In genomic region chr18:31983020-31983419, GRCh38 we compare ENCODE assay signal across 25 cellular contexts. TPM values are rescaled to one million over a fixed set of nuclear protein-coding genes. Genes with fewer than 3 reads are reported as not detected.
DNase-seq lines count a peak whose midpoint lies in the region; ATAC-seq and TF ChIP-seq lines count a peak whose summit lies in the region.
"Had no signal": no experiment of that assay in that cellular context is flagged by ENCODE, and none has a peak within 500 bp of the region (broad histone marks: within the 10 kb centered on the region; RNA-seq: fewer than 3 reads in every experiment).

No MANE protein-coding gene starts in this region.

- H3K36me3 ChIP-seq in left ventricle myocardium inferior, result no peaks in the 10 kb centered on the region
- H3K36me3 ChIP-seq in mucosa of descending colon (ENCODE audit: low read depth), result no peaks in the 10 kb centered on the region
- H3K36me3 ChIP-seq in upper lobe of right lung, result no peaks in the 10 kb centered on the region
- H3K36me3 ChIP-seq: uterus had no signal

- DNase-seq in Right ventricle myocardium inferior (ENCODE audit: missing footprints) (no peak), cardiac septum (ENCODE audit: low spot score) (no peak), left ventricle myocardium inferior (peak; percentile 21), mucosa of descending colon (peak in 1 of 3 donors; percentile 40), upper lobe of right lung (no peak), head of caudate nucleus (no peak)
- DNase-seq in activated T-cell treated with anti-CD3 and anti-CD28 coated beads, Interleukin-2, amount 50 U/mL, for 24 hours, result no peak
- DNase-seq: 8988T; activated CD4-positive, alpha-beta memory T cell treated with anti-CD3 and anti-CD28 coated beads, Interleukin-2, amount 10 ng/mL, durations not matched to agents 7 days and 5 days; activated CD8-positive, alpha-beta memory T cell treated with anti-CD3 and anti-CD28 coated beads, Interleukin-2, amount 50 U/mL, for 4 hours; activated naive CD4-positive, alpha-beta T cell treated with anti-CD3 and anti-CD28 coated beads for 36 hours; body of pancreas; foreskin melanocyte; midbrain; NCI-H1092; NCI-H187 treated with DMSO at 0.1 percent for 48 hours; NCI-H2171; SK-N-SH; stimulated activated naive CD4-positive, alpha-beta T cell had no signal

- H3K4me1 ChIP-seq in left ventricle myocardium inferior (peaks cover 33% of the 10 kb centered on the region), mucosa of descending colon (ENCODE audit: low read depth) (no peaks in the 10 kb centered on the region), upper lobe of right lung (no peaks in the 10 kb centered on the region)
- H3K4me1 ChIP-seq: body of pancreas, uterus had no signal

- H3K36me3 Mint-ChIP-seq in activated T-cell treated with anti-CD3 and anti-CD28 coated beads, Interleukin-2, amount 50 U/mL, for 24 hours (ENCODE audit: low read depth), result no peaks in the 10 kb centered on the region

- ATAC-seq in Right ventricle myocardium inferior (peak; percentile 57), mucosa of descending colon (peak; percentile 91), upper lobe of right lung (peak; percentile 20), GM19463 (IDR thresholded peaks at IDR 0.05; ENCODE audit: unreplicated experiment) (no peak)
- ATAC-seq: activated CD4-positive, CD25-positive, alpha-beta regulatory T cell treated with anti-CD3 and anti-CD28 coated beads, Interleukin-2, amount 50 U/mL, for 24 hours; body of pancreas had no signal

- intact Hi-C loops in Right ventricle myocardium inferior (cut with DNase I), result no loop called here
- intact Hi-C loops in cardiac septum (cut with DNase I), result loop anchor here (10.0 kb wide), 1 partner anchor 102 kb away; no protein-coding TSS in a partner anchor
- intact Hi-C loops in left ventricle myocardium inferior (cut with micrococcal nuclease), result no loop called here
- intact Hi-C loops in mucosa of descending colon (cut with DNase I, micrococcal nuclease), result no loop called here
- intact Hi-C loops in upper lobe of right lung (cut with DNase I), result no loop called here
- intact Hi-C loops in head of caudate nucleus (cut with DNase I), result no loop called here

- no peak for TF ChIP-seq CTCF in left ventricle myocardium inferior (IDR thresholded peaks at IDR 0.05; ENCODE audit: borderline replicate concordance)
- TF ChIP-seq CTCF in mucosa of descending colon (IDR thresholded peaks at IDR 0.05), result no peak
- no peak for TF ChIP-seq CTCF in upper lobe of right lung (IDR thresholded peaks at IDR 0.05)

- H3K4me1 Mint-ChIP-seq in activated T-cell treated with anti-CD3 and anti-CD28 coated beads, Interleukin-2, amount 50 U/mL, for 24 hours (ENCODE audit: low read depth), result peaks cover 19% of the 10 kb centered on the region
- H3K4me1 Mint-ChIP-seq: nephron had no signal

- H3K27ac ChIP-seq in left ventricle myocardium inferior (replicated peaks), result peak overlapping the region; percentile 75
- H3K27ac ChIP-seq in upper lobe of right lung, result no peak overlapping the region
- H3K27ac ChIP-seq: body of pancreas, C4-2B had no signal

- H3K27ac Mint-ChIP-seq in activated T-cell treated with anti-CD3 and anti-CD28 coated beads, Interleukin-2, amount 50 U/mL, for 24 hours, result no peak overlapping the region
- H3K27ac Mint-ChIP-seq: activated CD4-positive, alpha-beta memory T cell treated with anti-CD3 and anti-CD28 coated beads, Interleukin-2, amount 10 ng/mL, durations not matched to agents 7 days and 5 days; activated naive CD4-positive, alpha-beta T cell treated with anti-CD3 and anti-CD28 coated beads for 36 hours; activated T-helper 1 cell treated with anti-CD3 and anti-CD28 coated beads, Interleukin-12 subunit alpha, Interleukin-12 subunit beta, Interleukin-2, Interleukin-4 antibody, amounts not matched to agents 30 ng/mL and 10 ng/mL and 1 ng/mL, durations not matched to agents 14 hours and 24 hours and 36 hours; nephron had no signal

- no peak overlapping the region for H3K4me3 Mint-ChIP-seq in activated T-cell treated with anti-CD3 and anti-CD28 coated beads, Interleukin-2, amount 50 U/mL, for 24 hours
- H3K4me3 Mint-ChIP-seq: activated CD4-positive, alpha-beta memory T cell treated with anti-CD3 and anti-CD28 coated beads, Interleukin-2, amount 10 ng/mL, durations not matched to agents 7 days and 5 days; activated naive CD4-positive, alpha-beta T cell treated with anti-CD3 and anti-CD28 coated beads for 36 hours; activated T-helper 1 cell treated with anti-CD3 and anti-CD28 coated beads, Interleukin-12 subunit alpha, Interleukin-12 subunit beta, Interleukin-2, Interleukin-4 antibody, amounts not matched to agents 30 ng/mL and 10 ng/mL and 1 ng/mL, durations not matched to agents 14 hours and 24 hours and 36 hours; nephron had no signal

- no peak overlapping the region for H3K4me3 ChIP-seq in left ventricle myocardium inferior
- no peak overlapping the region for H3K4me3 ChIP-seq in mucosa of descending colon
- no peak overlapping the region for H3K4me3 ChIP-seq in upper lobe of right lung
- H3K4me3 ChIP-seq: body of pancreas, uterus had no signal

- no peaks in the 10 kb centered on the region for H3K27me3 Mint-ChIP-seq in activated T-cell treated with anti-CD3 and anti-CD28 coated beads, Interleukin-2, amount 50 U/mL, for 24 hours
- H3K27me3 Mint-ChIP-seq: activated CD4-positive, alpha-beta memory T cell treated with anti-CD3 and anti-CD28 coated beads, Interleukin-2, amount 10 ng/mL, durations not matched to agents 7 days and 5 days had no signal

- H3K9me3 Mint-ChIP-seq in activated T-cell treated with anti-CD3 and anti-CD28 coated beads, Interleukin-2, amount 50 U/mL, for 24 hours, result peaks cover 12% of the 10 kb centered on the region

- H3K27me3 ChIP-seq in left ventricle myocardium inferior (ENCODE audit: low read depth) (no peaks in the 10 kb centered on the region), upper lobe of right lung (no peaks in the 10 kb centered on the region)
- H3K27me3 ChIP-seq: body of pancreas, uterus had no signal

- H3K9me3 ChIP-seq in left ventricle myocardium inferior (replicated peaks) (peaks cover 8% of the 10 kb centered on the region), mucosa of descending colon (peaks cover 14% of the 10 kb centered on the region), upper lobe of right lung (no peaks in the 10 kb centered on the region)
- H3K9me3 ChIP-seq: body of pancreas, SK-N-SH, uterus had no signal

RNA-seq across cellular contexts. Expression of gene RNF125, which starts 35.6 kb away (rescaled TPM):
- total RNA-seq in Right ventricle myocardium inferior, result 5.6 TPM
- 1.5 TPM for total RNA-seq in cardiac septum
- 3.5 TPM for total RNA-seq in left ventricle myocardium inferior
- 10 to 100 TPM in 1 of 3 donors, 1 to 10 TPM in 2; 7.5 to 18.7 (median 8.9) TPM for total RNA-seq in mucosa of descending colon
- 6.5 TPM for total RNA-seq in upper lobe of right lung

RNA-seq across cellular contexts. Expression of gene TRAPPC8, which starts 40.1 kb away (rescaled TPM):
- total RNA-seq in Right ventricle myocardium inferior, result 30.9 TPM
- 30.1 TPM for total RNA-seq in cardiac septum
- 34.6 TPM for total RNA-seq in left ventricle myocardium inferior
- total RNA-seq in mucosa of descending colon, result 10 to 100 TPM; 42.6 to 51.4 (median 51.2) TPM
- 50.9 TPM for total RNA-seq in upper lobe of right lung
